2 cellular contexts compared by ENCODE assay signal in genomic region chr9:97873877-97874276, GRCh38.
TF ChIP-seq lines count a peak whose summit lies in the region.

No MANE protein-coding gene starts in this region.

TF ChIP-seq in SK-N-SH, 30 proteins besides CTCF, POLR2A, EP300 and RAD21 (continued from another document):
- TF ChIP-seq TAF1 (IDR thresholded peaks at IDR 0.05; ENCODE audit: borderline replicate concordance, low read depth, low read length), result no peak

TF ChIP-seq in SK-N-SH treated with all-trans-retinoic acid at 6 μM for 48 hours, 23 proteins besides CTCF, POLR2A, EP300 and RAD21 (continued from another document):
- TF ChIP-seq, protein P1, sequence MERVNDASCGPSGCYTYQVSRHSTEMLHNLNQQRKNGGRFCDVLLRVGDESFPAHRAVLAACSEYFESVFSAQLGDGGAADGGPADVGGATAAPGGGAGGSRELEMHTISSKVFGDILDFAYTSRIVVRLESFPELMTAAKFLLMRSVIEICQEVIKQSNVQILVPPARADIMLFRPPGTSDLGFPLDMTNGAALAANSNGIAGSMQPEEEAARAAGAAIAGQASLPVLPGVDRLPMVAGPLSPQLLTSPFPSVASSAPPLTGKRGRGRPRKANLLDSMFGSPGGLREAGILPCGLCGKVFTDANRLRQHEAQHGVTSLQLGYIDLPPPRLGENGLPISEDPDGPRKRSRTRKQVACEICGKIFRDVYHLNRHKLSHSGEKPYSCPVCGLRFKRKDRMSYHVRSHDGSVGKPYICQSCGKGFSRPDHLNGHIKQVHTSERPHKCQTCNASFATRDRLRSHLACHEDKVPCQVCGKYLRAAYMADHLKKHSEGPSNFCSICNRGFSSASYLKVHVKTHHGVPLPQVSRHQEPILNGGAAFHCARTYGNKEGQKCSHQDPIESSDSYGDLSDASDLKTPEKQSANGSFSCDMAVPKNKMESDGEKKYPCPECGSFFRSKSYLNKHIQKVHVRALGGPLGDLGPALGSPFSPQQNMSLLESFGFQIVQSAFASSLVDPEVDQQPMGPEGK (CRISPR knock-in tag; IDR thresholded peaks at IDR 0.05; ENCODE audit: borderline replicate concordance), result no peak
- TF ChIP-seq PPARA (CRISPR knock-in tag; IDR thresholded peaks at IDR 0.05; ENCODE audit: borderline replicate concordance) (no peak), ISL1 (CRISPR knock-in tag; IDR thresholded peaks at IDR 0.05) (no peak), CREB5 (CRISPR knock-in tag; IDR thresholded peaks at IDR 0.05; ENCODE audit: low read depth) (no peak), TOX (CRISPR knock-in tag; IDR thresholded peaks at IDR 0.05; ENCODE audit: borderline replicate concordance) (no peak), ZFP3 (CRISPR knock-in tag; IDR thresholded peaks at IDR 0.05) (no peak), POU6F1 (CRISPR knock-in tag; IDR thresholded peaks at IDR 0.05; ENCODE audit: borderline replicate concordance, low read depth) (no peak), ZNF70 (CRISPR knock-in tag; IDR thresholded peaks at IDR 0.05) (no peak), ZC3H10 (CRISPR knock-in tag; IDR thresholded peaks at IDR 0.05) (no peak), ARNTL (CRISPR knock-in tag; IDR thresholded peaks at IDR 0.05; ENCODE audit: borderline replicate concordance, low read depth) (no peak), GLIS3 (CRISPR knock-in tag; IDR thresholded peaks at IDR 0.05) (no peak), SNAI2 (CRISPR knock-in tag; IDR thresholded peaks at IDR 0.05) (no peak), RARB (CRISPR knock-in tag; IDR thresholded peaks at IDR 0.05) (no peak), CSRNP3 (CRISPR knock-in tag; IDR thresholded peaks at IDR 0.05) (no peak), ESRRG (CRISPR knock-in tag; IDR thresholded peaks at IDR 0.05) (no peak), OSR1 (CRISPR knock-in tag; IDR thresholded peaks at IDR 0.05) (no peak)
